ENCODE assay signal across 15 cellular contexts in the genomic region with DNA sequence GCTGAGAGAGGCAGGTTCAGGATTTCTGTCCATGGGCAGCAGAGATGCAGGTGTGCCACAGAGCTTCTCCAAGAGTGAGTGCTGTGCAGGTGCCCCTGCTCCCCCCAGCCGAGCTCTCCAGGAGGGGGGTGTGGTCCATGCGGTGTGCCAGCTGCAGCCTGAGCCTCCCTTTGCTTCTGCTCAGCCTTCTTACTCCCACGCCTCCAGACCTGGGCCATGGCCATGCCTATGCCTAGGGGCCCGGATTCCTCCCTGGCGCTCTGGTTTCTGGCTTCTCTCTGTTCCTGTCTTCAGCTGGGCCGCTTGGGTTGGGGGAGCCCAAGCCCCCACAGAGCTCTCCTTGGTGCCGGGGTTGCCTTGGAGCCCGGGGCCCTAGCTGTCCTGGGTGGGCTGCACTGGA.
"Had no signal": no experiment of that assay in that cellular context is flagged by ENCODE, and none has a peak within 500 bp of the region (broad histone marks: within the 10 kb centered on the region; RNA-seq: fewer than 3 reads in every experiment).

No MANE protein-coding gene starts in this region.

- H3K9me3 ChIP-seq: colonic mucosa, left lung, pancreas, testis had no signal

- ATAC-seq: activated CD4-positive, alpha-beta T cell treated with anti-CD3 and anti-CD28 coated beads for 36 hours; foreskin keratinocyte; left lung; pancreas had no signal

- H3K27me3 ChIP-seq: cardiac muscle cell, colonic mucosa, foreskin keratinocyte, pancreas, testis had no signal

- DNase-seq: activated CD4-positive, alpha-beta memory T cell treated with anti-CD3 and anti-CD28 coated beads, Interleukin-2, amount 10 ng/mL, durations not matched to agents 7 days and 5 days; activated CD4-positive, alpha-beta T cell treated with anti-CD3 and anti-CD28 coated beads for 36 hours; activated CD8-positive, alpha-beta memory T cell treated with anti-CD3 and anti-CD28 coated beads, Interleukin-2, amount 50 U/mL, for 48 hours; activated naive CD4-positive, alpha-beta T cell treated with anti-CD3 and anti-CD28 coated beads for 36 hours; colonic mucosa; effector CD4-positive, alpha-beta T cell; foreskin keratinocyte; stimulated activated CD4-positive, alpha-beta T cell treated with anti-CD3 and anti-CD28 coated beads, Interleukin-15, amount 100 ng/mL, for 24 hours; stimulated activated CD4-positive, alpha-beta T cell treated with anti-CD3 and anti-CD28 coated beads, Interleukin-4, amount 100 ng/mL, for 24 hours; T1000 had no signal

- H3K27ac ChIP-seq: cardiac muscle cell, colonic mucosa, foreskin keratinocyte, left lung, pancreas, testis, VCaP had no signal

- H3K4me3 ChIP-seq: cardiac muscle cell, colonic mucosa, left lung, pancreas, testis had no signal

- H3K36me3 ChIP-seq: cardiac muscle cell, colonic mucosa, left lung, pancreas had no signal

- H3K4me1 ChIP-seq: colonic mucosa, foreskin keratinocyte, left lung, pancreas, testis had no signal
